Comparison of ENCODE assay signal across 14 cellular contexts in genomic region chr11:28834877-28835276, GRCh38.
A peak's percentile ranks its signal among the peaks of the same experiment; 100 is the strongest.
DNase-seq lines count a peak whose midpoint lies in the region; ATAC-seq and TF ChIP-seq lines count a peak whose summit lies in the region.
"Had no signal": no experiment of that assay in that cellular context is flagged by ENCODE, and none has a peak within 500 bp of the region (broad histone marks: within the 10 kb centered on the region; RNA-seq: fewer than 3 reads in every experiment).

No MANE protein-coding gene starts in this region.

- peak; percentile 1 for DNase-seq in NCI-H146 (lab: John Stamatoyannopoulos, UW)
- DNase-seq in NCI-H146 treated with DMSO at 0.1 percent for 48 hours (lab: John Stamatoyannopoulos, UW; ENCODE audit: unreplicated experiment): no peak
- DNase-seq in SJSA1 (ENCODE audit: low read depth in 1 of 2, low spot score in 2 of 2): peak; percentile 57 to 86
- DNase-seq in fibroblast of the aortic adventitia (ENCODE audit: low read depth): peak; percentile 86
- no peak for DNase-seq in ureter (ENCODE audit: low spot score)
- no peak for DNase-seq in effector memory CD8-positive, alpha-beta T cell
- DNase-seq: activated B cell treated with CpG ODN at 0.5 μM for 24 hours; activated effector memory CD4-positive, alpha-beta T cell treated with anti-CD3 and anti-CD28 coated beads, Interleukin-2, amount 50 U/mL, for 16 hours; naive thymus-derived CD4-positive, alpha-beta T cell; NCI-H2029 treated with DMSO at 0.1 percent for 48 hours; stimulated activated naive CD8-positive, alpha-beta T cell treated with anti-CD3 and anti-CD28 coated beads, Interleukin-15, Interleukin-2, amounts not matched to agents 100 U/mL and 50 U/mL, for 24 hours had no signal

- no peak overlapping the region for H3K27ac Mint-ChIP-seq in effector memory CD8-positive, alpha-beta T cell
- H3K27ac Mint-ChIP-seq: activated B cell treated with CpG ODN at 0.5 μM for 24 hours; naive thymus-derived CD4-positive, alpha-beta T cell had no signal

- no peaks in the 10 kb centered on the region for H3K36me3 Mint-ChIP-seq in effector memory CD8-positive, alpha-beta T cell (ENCODE audit: insufficient read depth)
- H3K36me3 Mint-ChIP-seq: naive thymus-derived CD4-positive, alpha-beta T cell had no signal

- H3K9me3 Mint-ChIP-seq in effector memory CD8-positive, alpha-beta T cell: peaks cover 8 to 18% of the 10 kb centered on the region in 2 donors
- H3K9me3 Mint-ChIP-seq: activated B cell treated with CpG ODN at 0.5 μM for 24 hours had no signal

- TF ChIP-seq CTCF in fibroblast of the aortic adventitia (IDR thresholded peaks at IDR 0.05; ENCODE audit: insufficient read depth, low read length) (no peak), gastroesophageal sphincter (IDR thresholded peaks at IDR 0.05) (no peak)

- no peaks in the 10 kb centered on the region for H3K4me1 Mint-ChIP-seq in effector memory CD8-positive, alpha-beta T cell (ENCODE audit: low read depth in 2 of 2)
- H3K4me1 Mint-ChIP-seq: activated B cell treated with CpG ODN at 0.5 μM for 24 hours; naive thymus-derived CD4-positive, alpha-beta T cell had no signal

- 45 to 57% methylated on average over 3 of the region's 3 CpGs for WGBS in gastroesophageal sphincter (ENCODE audit: low coverage in 1 of 2), 2 donors

- no peak overlapping the region for H3K4me3 ChIP-seq in SJSA1
- no peak overlapping the region for H3K4me3 ChIP-seq in fibroblast of the aortic adventitia (ENCODE audit: low read depth, low read length)
- no peak overlapping the region for H3K4me3 ChIP-seq in gastroesophageal sphincter

- no peaks in the 10 kb centered on the region for H3K27me3 Mint-ChIP-seq in effector memory CD8-positive, alpha-beta T cell
- H3K27me3 Mint-ChIP-seq: activated B cell treated with CpG ODN at 0.5 μM for 24 hours; naive thymus-derived CD4-positive, alpha-beta T cell had no signal

- ATAC-seq in gastroesophageal sphincter (no peak), HG03025 (IDR thresholded peaks at IDR 0.05; ENCODE audit: low FRiP score, unreplicated experiment) (no peak)
- ATAC-seq in effector memory CD8-positive, alpha-beta T cell (replicated peaks): no peak
- ATAC-seq: naive thymus-derived CD4-positive, alpha-beta T cell; stimulated activated naive CD8-positive, alpha-beta T cell treated with anti-CD3 and anti-CD28 coated beads, Interleukin-15, Interleukin-2, amounts not matched to agents 100 U/mL and 50 U/mL, for 24 hours had no signal

- peak overlapping the region; percentile 98 for H3K27ac ChIP-seq in SJSA1
- H3K27ac ChIP-seq in gastroesophageal sphincter: no peak overlapping the region
- H3K27ac ChIP-seq: 22Rv1 had no signal

- no peak for TF ChIP-seq EP300 in gastroesophageal sphincter (IDR thresholded peaks at IDR 0.05)

- no peaks in the 10 kb centered on the region for H3K27me3 ChIP-seq in SJSA1 (replicated peaks)
- no peaks in the 10 kb centered on the region for H3K27me3 ChIP-seq in gastroesophageal sphincter

- no peak for TF ChIP-seq POLR2A in gastroesophageal sphincter (IDR thresholded peaks at IDR 0.05)

- no peak overlapping the region for H3K4me3 Mint-ChIP-seq in effector memory CD8-positive, alpha-beta T cell
- H3K4me3 Mint-ChIP-seq: activated B cell treated with CpG ODN at 0.5 μM for 24 hours; naive thymus-derived CD4-positive, alpha-beta T cell had no signal

- H3K9me3 ChIP-seq in SJSA1 (replicated peaks): no peaks in the 10 kb centered on the region
- H3K9me3 ChIP-seq in gastroesophageal sphincter: no peaks in the 10 kb centered on the region

- H3K36me3 ChIP-seq in SJSA1: no peaks in the 10 kb centered on the region
- H3K36me3 ChIP-seq in gastroesophageal sphincter: no peaks in the 10 kb centered on the region

- peaks cover 49% of the 10 kb centered on the region for H3K4me1 ChIP-seq in SJSA1 (replicated peaks)
- no peaks in the 10 kb centered on the region for H3K4me1 ChIP-seq in gastroesophageal sphincter

Comparison
In these comparisons a context has a peak if more than half of its experiments do, and no peak if none do; other contexts are left out.
1. DNase-seq: peak in NCI-H146 (single experiment), SJSA1 (2 of 2) and fibroblast of the aortic adventitia (single experiment); none in NCI-H146 treated with DMSO at 0.1 percent for 48 hours (single experiment), ureter (single experiment) and effector memory CD8-positive, alpha-beta T cell (0 of 3).